In genomic region chr10:11822809-11823121, GRCh38 we compare ENCODE assay signal across 9 cellular contexts. TPM values are rescaled to one million over a fixed set of nuclear protein-coding genes. Genes with fewer than 3 reads are reported as not detected.
A peak's percentile ranks its signal among the peaks of the same experiment; 100 is the strongest.
DNase-seq lines count a peak whose midpoint lies in the region; ATAC-seq and TF ChIP-seq lines count a peak whose summit lies in the region.
"Had no signal": no experiment of that assay in that cellular context is flagged by ENCODE, and none has a peak within 500 bp of the region (broad histone marks: within the 10 kb centered on the region; RNA-seq: fewer than 3 reads in every experiment).

No MANE protein-coding gene starts in this region.

- no peaks in the 10 kb centered on the region for H3K9me3 Mint-ChIP-seq in CD8-positive, alpha-beta T cell
- no peaks in the 10 kb centered on the region for H3K9me3 Mint-ChIP-seq in progenitor cell of endocrine pancreas (ENCODE audit: low read depth)

- H3K4me3 Mint-ChIP-seq in CD8-positive, alpha-beta T cell: peak overlapping the region; percentile 77
- peak overlapping the region; percentile 92 for H3K4me3 Mint-ChIP-seq in progenitor cell of endocrine pancreas (ENCODE audit: low read depth)

- CTCF ChIA-PET in CD8-positive, alpha-beta T cell (lab: Charles Lee): interaction anchor here (1.1 kb wide), 1 partner anchor 40 kb away, joined by 3 read pairs; no protein-coding TSS in a partner anchor

- H3K4me1 Mint-ChIP-seq in CD8-positive, alpha-beta T cell (ENCODE audit: low read depth): peaks cover 12% of the 10 kb centered on the region
- peaks cover 25% of the 10 kb centered on the region for H3K4me1 Mint-ChIP-seq in progenitor cell of endocrine pancreas (ENCODE audit: low read depth)

- H3K27me3 Mint-ChIP-seq in CD8-positive, alpha-beta T cell (ENCODE audit: low read depth): peaks cover 46% of the 10 kb centered on the region
- no peaks in the 10 kb centered on the region for H3K27me3 Mint-ChIP-seq in progenitor cell of endocrine pancreas

- DNase-seq in CD8-positive, alpha-beta T cell: no peak
- DNase-seq in RWPE2 (ENCODE audit: low spot score) (no peak), fibroblast of mammary gland (ENCODE audit: low read depth) (no peak), progenitor cell of endocrine pancreas (ENCODE audit: low spot score, unreplicated experiment) (no peak), BE2C (no peak), NCI-H226 (no peak)
- DNase-seq: GF-D8 had no signal

- H3K27ac ChIP-seq in CD8-positive, alpha-beta T cell (ENCODE audit: low read depth, low read length): no peak overlapping the region
- H3K27ac ChIP-seq in RWPE2 (ENCODE audit: poor library complexity, severe bottlenecking): peak overlapping the region; percentile 91

- H3K9me3 ChIP-seq in CD8-positive, alpha-beta T cell (ENCODE audit: low read length): no peaks in the 10 kb centered on the region
- H3K9me3 ChIP-seq in RWPE2 (ENCODE audit: severe bottlenecking) (no peaks in the 10 kb centered on the region), BE2C (no peaks in the 10 kb centered on the region)

- H3K27me3 ChIP-seq in CD8-positive, alpha-beta T cell (ENCODE audit: insufficient read depth, low read length): peaks cover 6% of the 10 kb centered on the region
- no peaks in the 10 kb centered on the region for H3K27me3 ChIP-seq in RWPE2 (ENCODE audit: insufficient read depth, poor library complexity, severe bottlenecking)
- peaks cover 42% of the 10 kb centered on the region for H3K27me3 ChIP-seq in BE2C

- no peak overlapping the region for H3K27ac Mint-ChIP-seq in CD8-positive, alpha-beta T cell
- H3K27ac Mint-ChIP-seq in progenitor cell of endocrine pancreas: no peak overlapping the region

- H3K36me3 ChIP-seq in CD8-positive, alpha-beta T cell (ENCODE audit: insufficient read depth, low read length): no peaks in the 10 kb centered on the region
- peaks cover 37% of the 10 kb centered on the region for H3K36me3 ChIP-seq in RWPE2 (ENCODE audit: low read depth)
- H3K36me3 ChIP-seq in BE2C: no peaks in the 10 kb centered on the region

- H3K4me3 ChIP-seq in CD8-positive, alpha-beta T cell (ENCODE audit: low read depth, low read length): peak overlapping the region; percentile 26
- H3K4me3 ChIP-seq in RWPE2 (ENCODE audit: severe bottlenecking): peak overlapping the region; percentile 86
- H3K4me3 ChIP-seq in fibroblast of mammary gland (ENCODE audit: control insufficient read depth, low read depth, low read length): peak overlapping the region; percentile 33
- H3K4me3 ChIP-seq in BE2C (ENCODE audit: low read depth, low read length): no peak overlapping the region

- TF ChIP-seq CTCF in CD8-positive, alpha-beta T cell (IDR thresholded peaks at IDR 0.05): no peak
- TF ChIP-seq CTCF in RWPE2 (IDR thresholded peaks at IDR 0.05; ENCODE audit: poor library complexity, severe bottlenecking): no peak
- no peak for TF ChIP-seq CTCF in fibroblast of mammary gland (conservative IDR thresholded peaks at IDR 0.05; ENCODE audit: control insufficient read depth, insufficient read depth, low read depth, low read length)
- TF ChIP-seq CTCF in progenitor cell of endocrine pancreas (IDR thresholded peaks at IDR 0.05; ENCODE audit: unreplicated experiment): no peak
- no peak for TF ChIP-seq CTCF in BE2C (IDR thresholded peaks at IDR 0.05; ENCODE audit: low read depth, low read length)

- intact Hi-C loops in CD8-positive, alpha-beta T cell (cut with DNase I, micrococcal nuclease): no loop called here

- no peaks in the 10 kb centered on the region for H3K36me3 Mint-ChIP-seq in CD8-positive, alpha-beta T cell
- peaks cover 7% of the 10 kb centered on the region for H3K36me3 Mint-ChIP-seq in progenitor cell of endocrine pancreas (ENCODE audit: insufficient read depth)

- POLR2A ChIA-PET in CD8-positive, alpha-beta T cell (lab: Charles Lee): interaction anchor here (1.5 kb wide), 1 partner anchor 12 kb away, joined by 4 read pairs; no protein-coding TSS in a partner anchor

- no peaks in the 10 kb centered on the region for H3K4me1 ChIP-seq in CD8-positive, alpha-beta T cell (ENCODE audit: insufficient read depth, low read length)
- H3K4me1 ChIP-seq in RWPE2 (ENCODE audit: insufficient read depth, poor library complexity, severe bottlenecking) (peaks cover 44% of the 10 kb centered on the region), BE2C (no peaks in the 10 kb centered on the region)

- ATAC-seq in CD8-positive, alpha-beta T cell: no peak
- ATAC-seq in RWPE2 (ENCODE audit: low read depth) (no peak), GM18502 (IDR thresholded peaks at IDR 0.05; ENCODE audit: poor library complexity, unreplicated experiment) (no peak), HG02852 (IDR thresholded peaks at IDR 0.05; ENCODE audit: unreplicated experiment) (no peak)

RNA-seq across cellular contexts. Expression of gene PROSER2, which starts 0.4 kb away (rescaled TPM):
- total RNA-seq in CD8-positive, alpha-beta T cell: 1 to 10 TPM; 4.4 to 4.5 TPM
- total RNA-seq in progenitor cell of endocrine pancreas: 18.8 and 19.0 TPM in 2 replicates
- not detected for polyA plus RNA-seq in BE2C (2012; ENCODE audit: insufficient read depth, insufficient read length, low read depth)
